Comparison of ENCODE assay signal across 1 cellular context in genomic region chr15:45205192-45205591, GRCh38.
TF ChIP-seq lines count a peak whose summit lies in the region.

No MANE protein-coding gene starts in this region.

TF ChIP-seq in K562, 482 proteins besides CTCF, POLR2A, EP300 and RAD21 (continued from another document and continues in another):
- TF ChIP-seq E2F5 (CRISPR knock-in tag; IDR thresholded peaks at IDR 0.05), result no peak
- no peak for TF ChIP-seq ATF3 (IDR thresholded peaks at IDR 0.05)
- TF ChIP-seq ATF3 (CRISPR knock-in tag; conservative IDR thresholded peaks at IDR 0.05), result no peak
- TF ChIP-seq TCF15 (CRISPR knock-in tag; IDR thresholded peaks at IDR 0.05), result no peak
- no peak for TF ChIP-seq RNF2 (IDR thresholded peaks at IDR 0.05)
- TF ChIP-seq CTCFL (IDR thresholded peaks at IDR 0.05; ENCODE audit: borderline replicate concordance, insufficient read depth, low read depth, low read length, poor library complexity, severe bottlenecking), result no peak
- TF ChIP-seq CBFA2T2 (conservative IDR thresholded peaks at IDR 0.05), result no peak
- 0 out of 2 replicates have a peak, but pooled peaks have one; percentile 27 for TF ChIP-seq ETV5 (CRISPR knock-in tag; IDR thresholded peaks at IDR 0.05; ENCODE audit: low read depth)
- peak; percentile 76 for TF ChIP-seq SMC3 (conservative IDR thresholded peaks at IDR 0.05; ENCODE audit: insufficient read depth, low read depth, low read length)
- TF ChIP-seq SAFB2 (IDR thresholded peaks at IDR 0.05; ENCODE audit: borderline replicate concordance, low read depth, low read length, severe bottlenecking), result no peak
- peak; percentile 86 for TF ChIP-seq ZNF24 (IDR thresholded peaks at IDR 0.05)
- no peak for TF ChIP-seq KAT7 (CRISPR knock-in tag; IDR thresholded peaks at IDR 0.05; ENCODE audit: borderline replicate concordance)
- TF ChIP-seq MAX (CRISPR knock-in tag; IDR thresholded peaks at IDR 0.05), result no peak
- TF ChIP-seq ZKSCAN1 (IDR thresholded peaks at IDR 0.05; ENCODE audit: low read depth, low read length), result no peak
- TF ChIP-seq ZSCAN32 (CRISPR knock-in tag; IDR thresholded peaks at IDR 0.05), result no peak
- no peak for TF ChIP-seq SRF (CRISPR knock-in tag; IDR thresholded peaks at IDR 0.05)
- no peak for TF ChIP-seq CREB5 (CRISPR knock-in tag; IDR thresholded peaks at IDR 0.05)
- no peak for TF ChIP-seq NR2F6 (CRISPR knock-in tag; IDR thresholded peaks at IDR 0.05)
- no peak for TF ChIP-seq HMGXB4 (CRISPR knock-in tag; IDR thresholded peaks at IDR 0.05)
- no peak for TF ChIP-seq MYNN (IDR thresholded peaks at IDR 0.05)
- TF ChIP-seq MYNN (CRISPR knock-in tag; IDR thresholded peaks at IDR 0.05), result no peak
- no peak for TF ChIP-seq ZNF121 (CRISPR knock-in tag; conservative IDR thresholded peaks at IDR 0.05)
- 0 out of 2 replicates have a peak, but pooled peaks have one; percentile 6 for TF ChIP-seq SPI1 (IDR thresholded peaks at IDR 0.05; ENCODE audit: borderline replicate concordance, low read depth, low read length)
- TF ChIP-seq SREBF1 (IDR thresholded peaks at IDR 0.05; ENCODE audit: borderline replicate concordance, low read depth, low read length), result no peak
- TF ChIP-seq MTF1 (CRISPR knock-in tag; IDR thresholded peaks at IDR 0.05; ENCODE audit: borderline replicate concordance), result no peak
- TF ChIP-seq BMI1 (IDR thresholded peaks at IDR 0.05; ENCODE audit: low read length), result no peak
- TF ChIP-seq SMARCA4 (IDR thresholded peaks at IDR 0.05), result no peak
- TF ChIP-seq GABPA (tag; conservative IDR thresholded peaks at IDR 0.05; ENCODE audit: low read depth), result no peak
- no peak for TF ChIP-seq XRCC4 (IDR thresholded peaks at IDR 0.05; ENCODE audit: extremely low read depth, insufficient read depth, insufficient read length)
- TF ChIP-seq KDM1A (IDR thresholded peaks at IDR 0.05), result no peak
- TF ChIP-seq RBM22 (IDR thresholded peaks at IDR 0.05; ENCODE audit: low read depth, low read length, poor library complexity, severe bottlenecking), result no peak
- no peak for TF ChIP-seq TAL1 (IDR thresholded peaks at IDR 0.05)
- TF ChIP-seq TRIM28 (IDR thresholded peaks at IDR 0.05), result no peak
- no peak for TF ChIP-seq ZNF507 (tag; conservative IDR thresholded peaks at IDR 0.05)
- TF ChIP-seq SIRT6 (IDR thresholded peaks at IDR 0.05; ENCODE audit: low read depth, low read length), result no peak
- no peak for TF ChIP-seq ZNF785 (CRISPR knock-in tag; IDR thresholded peaks at IDR 0.05)
- TF ChIP-seq MEF2D (tag; conservative IDR thresholded peaks at IDR 0.05; ENCODE audit: low read depth), result no peak
- no peak for TF ChIP-seq ZZZ3 (IDR thresholded peaks at IDR 0.05)
- no peak for TF ChIP-seq SMAD3 (CRISPR knock-in tag; conservative IDR thresholded peaks at IDR 0.05)
- TF ChIP-seq PML (IDR thresholded peaks at IDR 0.05; ENCODE audit: low read length), result no peak
- no peak for TF ChIP-seq ZNF133 (CRISPR knock-in tag; IDR thresholded peaks at IDR 0.05)
- no peak for TF ChIP-seq ZBTB12 (CRISPR knock-in tag; IDR thresholded peaks at IDR 0.05)
- no peak for TF ChIP-seq STAT6 (CRISPR knock-in tag; IDR thresholded peaks at IDR 0.05)
- TF ChIP-seq PATZ1 (CRISPR knock-in tag; IDR thresholded peaks at IDR 0.05; ENCODE audit: borderline replicate concordance), result no peak
- 0 out of 2 replicates have a peak, but pooled peaks have one; percentile 22 for TF ChIP-seq L3MBTL2 (IDR thresholded peaks at IDR 0.05)
- 0 out of 4 replicates have a peak, but pooled peaks of 1 of the 2 experiments have one; percentile 22 for TF ChIP-seq ARNT (IDR thresholded peaks at IDR 0.05)
- TF ChIP-seq PHB2 (IDR thresholded peaks at IDR 0.05; ENCODE audit: low read depth), result no peak
- TF ChIP-seq ZFP36 (IDR thresholded peaks at IDR 0.05; ENCODE audit: low read depth, low read length, partially characterized antibody), result peak; percentile 5
- TF ChIP-seq ZC3H4 (CRISPR knock-in tag; IDR thresholded peaks at IDR 0.05; ENCODE audit: borderline replicate concordance), result no peak
- no peak for TF ChIP-seq TCFL5 (CRISPR knock-in tag; conservative IDR thresholded peaks at IDR 0.05)
- TF ChIP-seq EGR1 (conservative IDR thresholded peaks at IDR 0.05), result no peak
- TF ChIP-seq YY1 (IDR thresholded peaks at IDR 0.05; ENCODE audit: borderline replicate concordance in 1 of 3, control insufficient read depth in 1 of 3, extremely low read depth in 1 of 3, insufficient read depth in 3 of 3, insufficient read length in 1 of 3, insufficient replicate concordance in 2 of 3, low read depth in 1 of 3, low read length in 2 of 3), result peak in 1 of 3 experiments; percentile 37
- TF ChIP-seq CC2D1A (IDR thresholded peaks at IDR 0.05), result no peak
- peak; percentile 24; the same call in 1 of the 2 replicates for TF ChIP-seq RB1 (IDR thresholded peaks at IDR 0.05; ENCODE audit: low read depth)
- peak; percentile 50; the same call in 1 of the 2 replicates for TF ChIP-seq JUND (IDR thresholded peaks at IDR 0.05; ENCODE audit: borderline replicate concordance, low read depth, low read length)
- TF ChIP-seq JUND (tag; IDR thresholded peaks at IDR 0.05; ENCODE audit: borderline replicate concordance, low read depth, low read length), result no peak; the same call in 2 of the 3 replicates
- peak; percentile 35; the same call in 1 of the 2 replicates for TF ChIP-seq XRCC5 (IDR thresholded peaks at IDR 0.05; ENCODE audit: low read depth, low read length)
- TF ChIP-seq RNF219 (CRISPR knock-in tag; IDR thresholded peaks at IDR 0.05), result no peak
- TF ChIP-seq U2AF1 (optimal IDR thresholded peaks at IDR 0.05; ENCODE audit: low read depth, low read length), result no peak
